In the genomic region with DNA sequence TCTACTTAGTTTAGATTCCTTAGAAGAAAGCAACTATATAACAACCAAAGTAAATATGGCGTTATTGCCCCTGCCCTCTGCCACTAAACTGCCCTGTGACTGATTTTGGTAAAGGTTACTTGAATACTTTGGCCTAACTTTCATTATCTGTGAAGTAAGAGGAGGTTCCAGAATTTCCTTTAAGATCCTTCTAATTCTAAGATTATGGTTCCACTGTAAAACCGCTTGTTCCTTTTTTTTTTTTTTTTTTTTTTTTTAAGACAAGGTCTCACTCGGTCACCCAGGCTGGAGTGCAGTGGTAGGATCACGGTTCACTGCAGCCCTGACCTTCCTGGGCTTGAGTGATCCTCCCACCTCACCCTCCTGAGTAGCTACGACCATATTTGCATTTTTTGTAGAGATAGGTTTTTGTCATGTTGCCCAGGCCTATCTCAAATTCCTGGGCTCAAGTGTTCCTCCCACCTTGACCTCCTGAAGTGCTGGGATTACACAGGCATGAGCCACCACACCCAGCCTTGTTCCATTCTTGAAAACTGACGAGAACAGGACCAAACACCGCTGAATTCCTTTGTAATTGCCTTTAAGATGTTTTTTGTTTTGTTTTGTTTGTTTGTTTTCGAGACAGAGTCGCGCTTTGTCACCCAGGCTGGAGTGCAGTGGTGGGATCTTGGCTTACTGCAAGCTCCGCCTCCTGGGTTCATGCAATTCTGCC, we compare ENCODE assay signal across 8 cellular contexts. TPM values are rescaled to one million over a fixed set of nuclear protein-coding genes. Genes with fewer than 3 reads are reported as not detected.
DNase-seq lines count a peak whose midpoint lies in the region; ATAC-seq, FAIRE-seq and TF ChIP-seq lines count a peak whose summit lies in the region.

No MANE protein-coding gene starts in this region.

- ATAC-seq in GM18498 (IDR thresholded peaks at IDR 0.05; ENCODE audit: unreplicated experiment) (peak; percentile 70), HG02623 (IDR thresholded peaks at IDR 0.05; ENCODE audit: unreplicated experiment) (peak; percentile 61), right lobe of liver (peak; percentile 30 to 57 (median 40)), GM21717 (IDR thresholded peaks at IDR 0.05; ENCODE audit: unreplicated experiment) (no peak)

- H3K9me3 ChIP-seq in SU-DHL-6 (ENCODE audit: insufficient read depth, low read length) (no peaks in the 10 kb centered on the region), right lobe of liver (no peaks in the 10 kb centered on the region), GM23248 (ENCODE audit: low read depth) (no peaks in the 10 kb centered on the region), uterus (no peaks in the 10 kb centered on the region)

- TF ChIP-seq CTCF in SU-DHL-6 (IDR thresholded peaks at IDR 0.05; ENCODE audit: insufficient read depth, low read length, poor library complexity, severe bottlenecking), result no peak
- no peak for TF ChIP-seq CTCF in right lobe of liver (IDR thresholded peaks at IDR 0.05)
- no peak for TF ChIP-seq CTCF in uterus (IDR thresholded peaks at IDR 0.05)

- no peaks in the 10 kb centered on the region for H3K27me3 ChIP-seq in SU-DHL-6 (ENCODE audit: low read length)
- no peaks in the 10 kb centered on the region for H3K27me3 ChIP-seq in right lobe of liver
- H3K27me3 ChIP-seq in GM23248 (replicated peaks; ENCODE audit: insufficient read depth), result no peaks in the 10 kb centered on the region
- H3K27me3 ChIP-seq in uterus, result no peaks in the 10 kb centered on the region

- DNase-seq in right lobe of liver, result no peak
- DNase-seq in GM23248, result no peak
- DNase-seq in uterus, result no peak
- no peak for DNase-seq in HTR-8/SVneo (ENCODE audit: insufficient read length, low spot score)

- H3K9ac ChIP-seq in SU-DHL-6 (ENCODE audit: low read length), result no peak overlapping the region
- H3K9ac ChIP-seq in GM23248, result no peak overlapping the region

- H2AFZ ChIP-seq in SU-DHL-6 (ENCODE audit: low read depth, low read length, severe bottlenecking) (no peak overlapping the region), GM23248 (no peak overlapping the region)

- in situ Hi-C loops in GM23248 (cut with MboI), result no loop called here

- H3K4me3 ChIP-seq in SU-DHL-6 (ENCODE audit: insufficient read depth, low read length, poor library complexity, severe bottlenecking) (no peak overlapping the region), right lobe of liver (no peak overlapping the region), GM23248 (no peak overlapping the region), uterus (no peak overlapping the region)

- H4K20me1 ChIP-seq in SU-DHL-6 (ENCODE audit: low read depth, low read length) (peaks cover 3% of the 10 kb centered on the region; the same call in 1 of the 2 replicates), GM23248 (ENCODE audit: insufficient read depth) (no peaks in the 10 kb centered on the region; the same call in 1 of the 2 replicates)

- H3K9me2 ChIP-seq in SU-DHL-6 (replicated peaks; ENCODE audit: insufficient read depth, low read length), result no peaks in the 10 kb centered on the region
- no peaks in the 10 kb centered on the region for H3K9me2 ChIP-seq in GM23248 (ENCODE audit: insufficient read depth)

- FAIRE-seq in HTR-8/SVneo (lab: Jason Lieb, UNC), result no peak

- intact Hi-C loops in right lobe of liver (cut with DNase I), result loop anchor here (10.0 kb wide), 1 partner anchor 266 kb away; no protein-coding TSS in a partner anchor
- intact Hi-C loops in uterus (cut with DNase I; ENCODE audit: low total_unique reads), result no loop called here

- TF ChIP-seq POLR2A in right lobe of liver (IDR thresholded peaks at IDR 0.05) (no peak), uterus (IDR thresholded peaks at IDR 0.05) (no peak)

- H3K36me3 ChIP-seq in SU-DHL-6 (ENCODE audit: low read length) (peaks cover 21% of the 10 kb centered on the region; the same call in 1 of the 2 replicates), right lobe of liver (peaks cover 0 to 10% (median 0%) of the 10 kb centered on the region in 4 donors), GM23248 (ENCODE audit: low read depth) (peaks cover 17% of the 10 kb centered on the region; the same call in 1 of the 2 replicates), uterus (no peaks in the 10 kb centered on the region)

- H3K27ac ChIP-seq in SU-DHL-6 (ENCODE audit: low read depth, low read length) (peak overlapping the region; percentile 60), right lobe of liver (no peak overlapping the region), GM23248 (no peak overlapping the region), uterus (no peak overlapping the region)

- H3K4me1 ChIP-seq in right lobe of liver (peaks cover 0 to 47% (median 16%) of the 10 kb centered on the region in 4 donors), GM23248 (ENCODE audit: insufficient read depth) (peaks cover 14% of the 10 kb centered on the region), uterus (no peaks in the 10 kb centered on the region)

- 62% methylated on average over 11 of the region's 11 CpGs for WGBS in right lobe of liver (ENCODE audit: insufficient coverage, low coverage, low lambda C conversion rate, missing lambda C conversion rate)
- WGBS in GM23248 (ENCODE audit: low coverage in 1 of 2, low lambda C conversion rate in 2 of 2, missing lambda C conversion rate in 2 of 2), 2 experiments, result 77 to 83% methylated on average over 11 of the region's 11 CpGs

- H3F3A ChIP-seq in SU-DHL-6 (ENCODE audit: insufficient read depth), result peaks cover 24% of the 10 kb centered on the region; the same call in 1 of the 2 replicates
- peaks cover 3% of the 10 kb centered on the region; the same call in 1 of the 2 replicates for H3F3A ChIP-seq in GM23248 (ENCODE audit: insufficient read depth)

- peaks cover 97% of the 10 kb centered on the region for H3K79me2 ChIP-seq in SU-DHL-6 (ENCODE audit: insufficient read depth, low read length)
- H3K79me2 ChIP-seq in GM23248 (ENCODE audit: insufficient read depth), result peaks cover 100% of the 10 kb centered on the region

- H3K4me2 ChIP-seq in SU-DHL-6 (ENCODE audit: low read depth, low read length, poor library complexity, severe bottlenecking) (peak overlapping the region; percentile 36), GM23248 (ENCODE audit: unreplicated experiment) (no peak overlapping the region)

RNA-seq across cellular contexts. Expression of gene PDS5A, which starts 7.0 kb away (rescaled TPM):
- total RNA-seq in right lobe of liver, result 10 to 100 TPM; 28.0 to 45.7 (median 33.2) TPM
- 56.5 and 57.3 TPM in 2 replicates for total RNA-seq in GM23248 (2014; rRNA removed; shearing (Covaris generic))
- polyA plus RNA-seq in GM23248 (2016; fragmentation: Nextera tagmentation; extraction: Ambion mirVana), result 24.0 and 26.8 TPM in 2 replicates
- 100 to 1,000 TPM in 1 of 4 donors, 10 to 100 TPM in 3; 42.9 to 107 (median 68.9) TPM for total RNA-seq in uterus
